ENCODE assay signal across 1 cellular context in genomic region chr17:17495448-17496188, GRCh38.
TF ChIP-seq lines count a peak whose summit lies in the region.

No MANE protein-coding gene starts in this region.

TF ChIP-seq in GM12878, 131 proteins besides CTCF, POLR2A, EP300 and RAD21 (continued from another document):
- TF ChIP-seq E2F4 (IDR thresholded peaks at IDR 0.05; ENCODE audit: low read depth, low read length), result no peak
- no peak for TF ChIP-seq FOXK2 (IDR thresholded peaks at IDR 0.05)
- TF ChIP-seq HDAC6 (IDR thresholded peaks at IDR 0.05; ENCODE audit: unreplicated experiment), result peak; percentile 34
- no peak for TF ChIP-seq PML (IDR thresholded peaks at IDR 0.05; ENCODE audit: low read length)
- no peak for TF ChIP-seq YY1 (IDR thresholded peaks at IDR 0.05; ENCODE audit: low read depth, low read length)
TF ChIP-seq in GM12878: peak in this region for 2.
